ENCODE assay signal across 17 cellular contexts in the genomic region with DNA sequence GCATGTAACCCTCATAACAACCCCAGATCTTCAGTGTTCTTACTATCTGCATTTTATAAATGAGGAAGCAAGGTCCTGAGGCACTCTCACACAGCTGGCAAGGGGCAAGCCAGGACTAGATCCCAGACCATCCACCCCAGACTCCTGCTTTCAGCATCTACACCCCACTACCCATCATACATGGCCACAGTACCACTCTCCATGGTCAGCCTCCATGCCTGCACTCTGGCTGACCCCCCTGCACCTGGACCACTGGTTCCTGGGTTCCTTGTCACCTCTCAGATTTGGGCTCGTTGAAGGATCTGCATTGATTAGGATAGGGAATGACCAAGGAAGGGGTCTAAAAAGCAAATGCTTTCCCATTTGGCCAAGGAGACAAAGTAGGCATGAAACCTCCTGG. TPM values are rescaled to one million over a fixed set of nuclear protein-coding genes. Genes with fewer than 3 reads are reported as not detected.
A peak's percentile ranks its signal among the peaks of the same experiment; 100 is the strongest.
DNase-seq lines count a peak whose midpoint lies in the region; ATAC-seq and TF ChIP-seq lines count a peak whose summit lies in the region.
"Had no signal": no experiment of that assay in that cellular context is flagged by ENCODE, and none has a peak within 500 bp of the region (broad histone marks: within the 10 kb centered on the region; RNA-seq: fewer than 3 reads in every experiment).

No MANE protein-coding gene starts in this region.

- peaks cover 24% of the 10 kb centered on the region for H3K9me3 ChIP-seq in BLaER1
- peaks cover 0 to 5% of the 10 kb centered on the region in 2 donors for H3K9me3 ChIP-seq in lung (ENCODE audit: control insufficient read depth in 2 of 2, insufficient read depth in 1 of 2, low read length in 1 of 2)
- no peaks in the 10 kb centered on the region for H3K9me3 ChIP-seq in GM23248 (ENCODE audit: low read depth)
- H3K9me3 ChIP-seq: HAP-1 had no signal

- no peaks in the 10 kb centered on the region for H3K27me3 ChIP-seq in BLaER1
- H3K27me3 ChIP-seq in lung (ENCODE audit: control insufficient read depth, insufficient read depth) = no peaks in the 10 kb centered on the region
- no peaks in the 10 kb centered on the region; the same call in 1 of the 2 replicates for H3K27me3 ChIP-seq in GM23248 (replicated peaks; ENCODE audit: insufficient read depth)

- H3K27ac ChIP-seq in BLaER1 = no peak overlapping the region
- H3K27ac ChIP-seq in lung (ENCODE audit: low read depth in 1 of 2, low read length in 1 of 2) = no peak overlapping the region
- H3K27ac ChIP-seq in GM23248 = no peak overlapping the region
- H3K27ac ChIP-seq: C4-2B had no signal

- DNase-seq in NOMO-1 treated with DMSO at 0.1 percent for 48 hours (lab: John Stamatoyannopoulos, UW; ENCODE audit: unreplicated experiment) (peak; percentile 51), NOMO-1 treated with dmso at 0.1 percent for 144 hours (lab: John Stamatoyannopoulos, UW; ENCODE audit: unreplicated experiment) (no peak), MV-4-11 (lab: John Stamatoyannopoulos, UW) (peak; percentile 43), lung (ENCODE audit: low spot score) (peak; percentile 3), kidney glomerular epithelial cell (lab: John Stamatoyannopoulos, UW) (no peak), GM23248 (no peak)
- DNase-seq: 8988T; CD4-positive, alpha-beta memory T cell; DMS79 had no signal

- no peak overlapping the region for H2AFZ ChIP-seq in GM23248

- 78 to 96% methylated on average over 1 of the region's 1 CpG for WGBS in lung, 2 donors
- 0 to 4% methylated on average over 1 of the region's 1 CpG for WGBS in GM23248 (ENCODE audit: low coverage in 1 of 2, low lambda C conversion rate in 2 of 2, missing lambda C conversion rate in 2 of 2), 2 experiments

- no peaks in the 10 kb centered on the region for H3K36me3 ChIP-seq in BLaER1
- no peaks in the 10 kb centered on the region for H3K36me3 ChIP-seq in lung (ENCODE audit: control insufficient read depth in 2 of 2, insufficient read depth in 2 of 2, low read length in 2 of 2)
- no peaks in the 10 kb centered on the region for H3K36me3 ChIP-seq in GM23248 (ENCODE audit: low read depth)
- H3K36me3 ChIP-seq: HAP-1 had no signal

- no peaks in the 10 kb centered on the region for H3F3A ChIP-seq in GM23248 (ENCODE audit: insufficient read depth)

- H3K4me1 ChIP-seq in BLaER1 = peaks cover 20% of the 10 kb centered on the region
- no peaks in the 10 kb centered on the region for H3K4me1 ChIP-seq in lung (ENCODE audit: control insufficient read depth in 2 of 2, insufficient read depth in 2 of 2, low read length in 2 of 2)
- no peaks in the 10 kb centered on the region for H3K4me1 ChIP-seq in GM23248 (ENCODE audit: insufficient read depth)
- H3K4me1 ChIP-seq: HAP-1 had no signal

- TF ChIP-seq CTCF in lung (IDR thresholded peaks at IDR 0.05; ENCODE audit: control extremely low read depth, extremely low read depth) = no peak

- no peaks in the 10 kb centered on the region for H3K79me2 ChIP-seq in GM23248 (ENCODE audit: insufficient read depth)

- H3K9me2 ChIP-seq in GM23248 (ENCODE audit: insufficient read depth) = no peaks in the 10 kb centered on the region

- H4K20me1 ChIP-seq in BLaER1 = no peaks in the 10 kb centered on the region
- H4K20me1 ChIP-seq in GM23248 (ENCODE audit: insufficient read depth) = no peaks in the 10 kb centered on the region

- H3K4me3 ChIP-seq in BLaER1 (no peak overlapping the region), lung (no peak overlapping the region), GM23248 (no peak overlapping the region)
- H3K4me3 ChIP-seq: GM12878, HAP-1 had no signal

- in situ Hi-C loops in GM23248 (cut with MboI) = no loop called here

- H3K4me2 ChIP-seq in BLaER1 (peak overlapping the region; percentile 67), GM23248 (ENCODE audit: unreplicated experiment) (no peak overlapping the region)

- H3K9ac ChIP-seq in BLaER1 (no peak overlapping the region), GM23248 (no peak overlapping the region)

- no peak for ATAC-seq in lung (ENCODE audit: insufficient read depth, low FRiP score)
- no peak for ATAC-seq in GM21515 (IDR thresholded peaks at IDR 0.05; ENCODE audit: unreplicated experiment)
- ATAC-seq: HepG2 had no signal

RNA-seq across cellular contexts. Expression of a gene that starts 36.0 kb away (rescaled TPM):
- not detected for total RNA-seq in lung
- polyA plus RNA-seq in lung (not detected), GM23248 (2016; fragmentation: Nextera tagmentation; extraction: Ambion mirVana) (not detected in 2 replicates)
- total RNA-seq in GM23248 (2014; rRNA removed; shearing (Covaris generic)) = not detected in 2 replicates
- total RNA-seq: CD4-positive, alpha-beta memory T cell; G401; GM12878; H1; HepG2 had no signal
- polyA plus RNA-seq: CD4-positive, alpha-beta memory T cell; GM12878; H1; HepG2 had no signal

Comparison
In these comparisons a context has a peak if more than half of its experiments do, and no peak if none do; other contexts are left out.
1. DNase-seq: peak in NOMO-1 treated with DMSO at 0.1 percent for 48 hours (single experiment), MV-4-11 (single experiment) and lung (single experiment); none in NOMO-1 treated with dmso at 0.1 percent for 144 hours (single experiment), kidney glomerular epithelial cell (single experiment) and GM23248 (single experiment).